ENCODE assay signal across 8 cellular contexts in genomic region chr12:49129332-49130150, GRCh38. TPM values are rescaled to one million over a fixed set of nuclear protein-coding genes. Genes with fewer than 3 reads are reported as not detected.
DNase-seq lines count a peak whose midpoint lies in the region; ATAC-seq and TF ChIP-seq lines count a peak whose summit lies in the region.

No MANE protein-coding gene starts in this region.

- TF ChIP-seq EP300 in neural cell (conservative IDR thresholded peaks at IDR 0.05; ENCODE audit: poor library complexity, severe bottlenecking) = no peak

- peaks cover 29% of the 10 kb centered on the region for H3K36me3 ChIP-seq in PC-3 (ENCODE audit: low read depth, low read length)
- peaks cover 11% of the 10 kb centered on the region for H3K36me3 ChIP-seq in neural cell (ENCODE audit: insufficient read depth, low read length)

- H3K4me1 Mint-ChIP-seq in CD14-positive monocyte = peaks cover 38% of the 10 kb centered on the region
- peaks cover 25 to 31% of the 10 kb centered on the region in 2 donors for H3K4me1 Mint-ChIP-seq in effector memory CD8-positive, alpha-beta T cell (ENCODE audit: low read depth in 2 of 2)

- ATAC-seq in PC-3 = no peak
- no peak for ATAC-seq in effector memory CD8-positive, alpha-beta T cell (replicated peaks)
- no peak for ATAC-seq in GM19035 (IDR thresholded peaks at IDR 0.05; ENCODE audit: unreplicated experiment)

- peak overlapping the region; percentile 94 to 97 for H3K4me3 Mint-ChIP-seq in CD14-positive monocyte
- peak overlapping the region; percentile 97 for H3K4me3 Mint-ChIP-seq in effector memory CD8-positive, alpha-beta T cell

- H3K79me2 ChIP-seq in PC-3 (ENCODE audit: low read length) = peaks cover 50% of the 10 kb centered on the region
- peaks cover 23% of the 10 kb centered on the region for H3K79me2 ChIP-seq in neural cell (replicated peaks; ENCODE audit: insufficient read depth, low read length)

- H3K9me3 Mint-ChIP-seq in CD14-positive monocyte = peaks cover 0 to 2% (median 0%) of the 10 kb centered on the region in 7 donors
- no peaks in the 10 kb centered on the region for H3K9me3 Mint-ChIP-seq in effector memory CD8-positive, alpha-beta T cell

- peak overlapping the region; percentile 94 for H3K4me2 ChIP-seq in PC-3 (ENCODE audit: low read length)
- peak overlapping the region; percentile 98 for H3K4me2 ChIP-seq in neural cell (ENCODE audit: low read length)

- H3K9ac ChIP-seq in PC-3 (ENCODE audit: low read length) (peak overlapping the region; percentile 100), neural cell (ENCODE audit: low read length) (peak overlapping the region; percentile 97)

- peaks cover 15% of the 10 kb centered on the region for H4K20me1 ChIP-seq in PC-3 (ENCODE audit: low read length)
- peaks cover 2% of the 10 kb centered on the region for H4K20me1 ChIP-seq in neural cell (ENCODE audit: insufficient read depth)

- intact Hi-C loops in CD14-positive monocyte (cut with micrococcal nuclease) (loop anchor here (5.0 to 10.0 kb wide), 5 partner anchors 53 to 105 kb away; partner anchors contain the start of gene TUBA1A (in 1 of the 2)), PC-3 (cut with micrococcal nuclease) (loop anchor here (2.0 kb wide), 2 partner anchors 59 to 105 kb away; partner anchors contain the start of gene TUBA1A), posterior vena cava (cut with DNase I) (loop anchor here (2.0 to 10.0 kb wide), 4 partner anchors 55 to 105 kb away; partner anchors contain the start of gene TUBA1A (in 2 of the 2))

- H3K4me3 ChIP-seq in PC-3 (ENCODE audit: low read length) = peak overlapping the region; percentile 84
- H3K4me3 ChIP-seq in neural cell (ENCODE audit: low read length) = peak overlapping the region; percentile 99

- no peak for TF ChIP-seq CTCF in CD14-positive monocyte (IDR thresholded peaks at IDR 0.05)
- TF ChIP-seq CTCF in PC-3 (conservative IDR thresholded peaks at IDR 0.05; ENCODE audit: low read depth, low read length) = no peak
- no peak for TF ChIP-seq CTCF in neural cell (IDR thresholded peaks at IDR 0.05; ENCODE audit: poor library complexity, severe bottlenecking)

- H3F3A ChIP-seq in PC-3 (ENCODE audit: low read length, unreplicated experiment) (peaks cover 17% of the 10 kb centered on the region), neural cell (ENCODE audit: insufficient read depth, low read length, poor library complexity, severe bottlenecking) (peaks cover 7% of the 10 kb centered on the region)

- H3K27me3 ChIP-seq in PC-3 (ENCODE audit: low read length) (no peaks in the 10 kb centered on the region), neural cell (ENCODE audit: insufficient read depth, low read depth, low read length) (no peaks in the 10 kb centered on the region)

- H2AFZ ChIP-seq in PC-3 (ENCODE audit: low read length) (no peak overlapping the region), neural cell (ENCODE audit: low read depth, low read length) (peak overlapping the region; percentile 93)

- TF ChIP-seq RAD21 in neural cell (conservative IDR thresholded peaks at IDR 0.05) = no peak

- POLR2A ChIA-PET in PC-3 (lab: Charles Lee; ENCODE audit: unreplicated experiment) = no interaction called here

- H3K36me3 Mint-ChIP-seq in CD14-positive monocyte = peaks cover 31 to 35% of the 10 kb centered on the region in 2 donors
- H3K36me3 Mint-ChIP-seq in effector memory CD8-positive, alpha-beta T cell (ENCODE audit: insufficient read depth) = peaks cover 54% of the 10 kb centered on the region

- H3K9me3 ChIP-seq in PC-3 (ENCODE audit: low read length) (no peaks in the 10 kb centered on the region), neural cell (ENCODE audit: low read length) (no peaks in the 10 kb centered on the region)

- DNase-seq in CD14-positive monocyte (ENCODE audit: low spot score) (no peak), PC-3 (no peak), NK-92 (lab: John Stamatoyannopoulos, UW; ENCODE audit: unreplicated experiment) (no peak), EL (no peak), posterior vena cava (ENCODE audit: low spot score) (no peak)
- no peak for DNase-seq in effector memory CD8-positive, alpha-beta T cell

- H3K27me3 Mint-ChIP-seq in CD14-positive monocyte (ENCODE audit: low read depth in 3 of 3) = no peaks in the 10 kb centered on the region
- H3K27me3 Mint-ChIP-seq in effector memory CD8-positive, alpha-beta T cell = no peaks in the 10 kb centered on the region

- H3K9me2 ChIP-seq in PC-3 (replicated peaks; ENCODE audit: low read length) (no peaks in the 10 kb centered on the region), neural cell (ENCODE audit: insufficient read depth, low read length) (no peaks in the 10 kb centered on the region)

- H3K27ac Mint-ChIP-seq in CD14-positive monocyte = peak overlapping the region; percentile 94 to 96 (median 96)
- peak overlapping the region; percentile 96 to 98 for H3K27ac Mint-ChIP-seq in effector memory CD8-positive, alpha-beta T cell

- BruUV-seq in PC-3 (replicated peaks; lab: Mats Ljungman, UMichigan) = no TSS peak

- CTCF ChIA-PET in PC-3 (lab: Charles Lee) = interaction anchor here (0.6 kb wide), 1 partner anchor 42 kb away, joined by 3 read pairs; no protein-coding TSS in a partner anchor

- H3K4me1 ChIP-seq in PC-3 (ENCODE audit: insufficient read depth, low read length) = peaks cover 31% of the 10 kb centered on the region

- H3K27ac ChIP-seq in PC-3 (ENCODE audit: low read length) = peak overlapping the region; percentile 87
- H3K27ac ChIP-seq in neural cell (ENCODE audit: low read length) = peak overlapping the region; percentile 98

TF ChIP-seq in neural cell, 6 proteins besides CTCF, POLR2A, EP300 and RAD21:
- TF ChIP-seq REST (IDR thresholded peaks at IDR 0.05; ENCODE audit: borderline replicate concordance) = no peak
- no peak for TF ChIP-seq MXI1 (conservative IDR thresholded peaks at IDR 0.05; ENCODE audit: poor library complexity, severe bottlenecking)
- no peak for TF ChIP-seq POLR2AphosphoS5 (IDR thresholded peaks at IDR 0.05)
- no peak for TF ChIP-seq SMC3 (conservative IDR thresholded peaks at IDR 0.05; ENCODE audit: poor library complexity)
- no peak for TF ChIP-seq EZH2 (IDR thresholded peaks at IDR 0.05; ENCODE audit: borderline replicate concordance, insufficient read depth, low read length, poor library complexity, severe bottlenecking)
- TF ChIP-seq TAF1 (IDR thresholded peaks at IDR 0.05; ENCODE audit: low read depth) = no peak

RNA-seq across cellular contexts. Expression of gene TUBA1B, which starts 1.7 kb away (rescaled TPM):
- 100 to 1,000 TPM; 481 to 538 TPM for polyA plus RNA-seq in CD14-positive monocyte
- 4,374 and 4,720 TPM in 2 replicates for total RNA-seq in PC-3 (2014; rRNA removed)
- 573 and 605 TPM in 2 replicates for polyA plus RNA-seq in neural cell
- 371 and 430 TPM in 2 replicates for polyA minus RNA-seq in neural cell
- 100 to 1,000 TPM; 763 to 783 TPM for total RNA-seq in posterior vena cava

RNA-seq across cellular contexts. Expression of gene LMBR1L, which starts 18.9 kb away (rescaled TPM):
- 10 to 100 TPM; 22.0 to 25.9 TPM for polyA plus RNA-seq in CD14-positive monocyte
- total RNA-seq in PC-3 (2014; rRNA removed) = 17.1 and 18.5 TPM in 2 replicates
- polyA plus RNA-seq in neural cell = 344 and 381 TPM in 2 replicates
- 165 and 169 TPM in 2 replicates for polyA minus RNA-seq in neural cell
- total RNA-seq in posterior vena cava = 10 to 100 TPM; 37.7 to 40.8 TPM

RNA-seq across cellular contexts. Expression of gene DHH, which starts 34.9 kb away (rescaled TPM):
- not detected for polyA plus RNA-seq in CD14-positive monocyte
- total RNA-seq in PC-3 (2014; rRNA removed) = 0.04 and 0.23 TPM in 2 replicates
- 0.28 and 0.66 TPM in 2 replicates for polyA plus RNA-seq in neural cell
- 0.46 and 0.49 TPM in 2 replicates for polyA minus RNA-seq in neural cell
- total RNA-seq in posterior vena cava = 1 to 10 TPM in 1 of 2 donors, under 1 TPM in 1; 0.93 to 2.7 TPM

RNA-seq across cellular contexts. Expression of gene TUBA1A, which starts 59.3 kb away (rescaled TPM):
- polyA plus RNA-seq in CD14-positive monocyte (100 to 1,000 TPM; 859 to 946 TPM), neural cell (14,333 and 15,501 TPM in 2 replicates)
- total RNA-seq in PC-3 (2014; rRNA removed) (46.1 and 46.9 TPM in 2 replicates), posterior vena cava (100 to 1,000 TPM; 240 to 247 TPM)
- 7,980 and 9,115 TPM in 2 replicates for polyA minus RNA-seq in neural cell

RNA-seq across cellular contexts. Expression of gene RHEBL1, which starts 59.8 kb away (rescaled TPM):
- polyA plus RNA-seq in CD14-positive monocyte (under 1 TPM; 0.17 to 0.50 TPM), neural cell (0.68 TPM in 1 of 2 replicates, not detected in the other)
- total RNA-seq in PC-3 (2014; rRNA removed) (4.2 and 5.0 TPM in 2 replicates), posterior vena cava (under 1 TPM in 1 of 2 donors, not detected in 1; 0.38 TPM)
- not detected in 2 replicates for polyA minus RNA-seq in neural cell
